Comparison of ENCODE assay signal across 25 cellular contexts in genomic region chr22:49543876-49544275, GRCh38.
"Had no signal": no experiment of that assay in that cellular context is flagged by ENCODE, and none has a peak within 500 bp of the region (broad histone marks: within the 10 kb centered on the region; RNA-seq: fewer than 3 reads in every experiment).

No MANE protein-coding gene starts in this region.

- FAIRE-seq: islet of Langerhans, TTC549, urothelium cell line had no signal

- H3K27me3 ChIP-seq: colonic mucosa, dorsolateral prefrontal cortex, gastrocnemius medialis had no signal

- H3K27ac ChIP-seq: colonic mucosa, gastrocnemius medialis, SK-N-MC, WERI-Rb-1 had no signal

- H3K4me1 Mint-ChIP-seq: activated naive CD4-positive, alpha-beta T cell treated with anti-CD3 and anti-CD28 coated beads, Interleukin-2, amount 50 U/mL, for 24 hours had no signal

- H3K9me3 Mint-ChIP-seq: activated naive CD4-positive, alpha-beta T cell treated with anti-CD3 and anti-CD28 coated beads, Interleukin-2, amount 50 U/mL, for 24 hours; stimulated activated naive CD8-positive, alpha-beta T cell treated with anti-CD3 and anti-CD28 coated beads, Interleukin-15, Interleukin-2, amounts not matched to agents 100 ng/mL and 50 ng/mL, for 24 hours; T-helper 1 cell treated with Interleukin-12 subunit alpha and Interleukin-12 subunit beta and Interleukin-4 antibody, amounts not matched to agents 30 μg/mL and 1 μg/mL, for 36 hours had no signal

- H3K27ac Mint-ChIP-seq: activated naive CD4-positive, alpha-beta T cell treated with anti-CD3 and anti-CD28 coated beads, Interleukin-2, amount 50 U/mL, for 24 hours; naive thymus-derived CD4-positive, alpha-beta T cell; stimulated activated naive CD8-positive, alpha-beta T cell treated with anti-CD3 and anti-CD28 coated beads, Interleukin-15, Interleukin-2, amounts not matched to agents 100 ng/mL and 50 ng/mL, for 24 hours; T-helper 1 cell treated with Interleukin-12 subunit alpha and Interleukin-12 subunit beta and Interleukin-4 antibody, amounts not matched to agents 30 μg/mL and 1 μg/mL, for 36 hours had no signal

- H3K27me3 Mint-ChIP-seq: activated naive CD4-positive, alpha-beta T cell treated with anti-CD3 and anti-CD28 coated beads, Interleukin-2, amount 50 U/mL, for 24 hours; naive thymus-derived CD4-positive, alpha-beta T cell; stimulated activated naive CD8-positive, alpha-beta T cell treated with anti-CD3 and anti-CD28 coated beads, Interleukin-15, Interleukin-2, amounts not matched to agents 100 ng/mL and 50 ng/mL, for 24 hours had no signal

- H3K9me3 ChIP-seq: colonic mucosa, gastrocnemius medialis had no signal

- H3K4me3 ChIP-seq: colonic mucosa, dorsolateral prefrontal cortex, gastrocnemius medialis, SK-N-MC had no signal

- H3K36me3 ChIP-seq: colonic mucosa, gastrocnemius medialis, WERI-Rb-1 had no signal

- H3K4me1 ChIP-seq: colonic mucosa, gastrocnemius medialis had no signal

- H3K4me3 Mint-ChIP-seq: activated naive CD4-positive, alpha-beta T cell treated with anti-CD3 and anti-CD28 coated beads, Interleukin-2, amount 50 U/mL, for 24 hours; naive thymus-derived CD4-positive, alpha-beta T cell; stimulated activated naive CD8-positive, alpha-beta T cell treated with anti-CD3 and anti-CD28 coated beads, Interleukin-15, Interleukin-2, amounts not matched to agents 100 ng/mL and 50 ng/mL, for 24 hours; T-helper 1 cell treated with Interleukin-12 subunit alpha and Interleukin-12 subunit beta and Interleukin-4 antibody, amounts not matched to agents 30 μg/mL and 1 μg/mL, for 36 hours had no signal

- DNase-seq: activated CD4-positive, alpha-beta T cell treated with anti-CD3 and anti-CD28 coated beads for 48 hours; activated CD4-positive, alpha-beta T cell treated with anti-CD3 and anti-CD28 coated beads, Interleukin-2, amount 50 U/mL, for 48 hours; activated CD8-positive, alpha-beta memory T cell treated with anti-CD3 and anti-CD28 coated beads for 24 hours; activated gamma-delta T cell; anterior cingulate cortex; cerebellar nuclear complex; colonic mucosa; effector memory CD4-positive, alpha-beta T cell; gastrocnemius medialis; glutamatergic neuron; midbrain; naive thymus-derived CD4-positive, alpha-beta T cell; stimulated activated CD4-positive, alpha-beta T cell treated with anti-CD3 and anti-CD28 coated beads, Interleukin-12 subunit alpha, Interleukin-12 subunit beta, amount 100 ng/mL, for 4 hours; stimulated activated CD4-positive, alpha-beta T cell treated with anti-CD3 and anti-CD28 coated beads, Interleukin-4, amount 100 ng/mL, for 1 hour; SW 1271; T-helper 9 cell; WERI-Rb-1 had no signal
